22 cellular contexts compared by ENCODE assay signal in the genomic region with DNA sequence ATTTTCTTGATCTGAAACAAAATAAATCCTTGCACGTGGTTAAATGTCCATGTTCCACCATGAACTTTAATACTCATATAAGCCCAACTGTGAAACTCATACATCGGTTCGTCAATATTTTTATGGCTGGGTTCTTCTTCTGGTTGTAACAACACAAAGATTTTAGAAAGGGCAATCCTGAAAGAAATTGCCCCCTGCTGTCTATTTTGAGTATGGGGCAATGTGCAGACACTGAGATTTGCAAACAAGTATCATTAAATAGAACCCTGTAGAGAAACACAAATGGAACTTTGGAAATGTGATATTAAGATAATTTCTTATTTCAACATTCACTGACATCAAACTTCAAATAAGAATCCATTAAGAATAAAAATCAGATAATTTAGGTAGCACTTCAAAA.
DNase-seq lines count a peak whose midpoint lies in the region; ATAC-seq, FAIRE-seq and TF ChIP-seq lines count a peak whose summit lies in the region.
"Had no signal": no experiment of that assay in that cellular context is flagged by ENCODE, and none has a peak within 500 bp of the region (broad histone marks: within the 10 kb centered on the region; RNA-seq: fewer than 3 reads in every experiment).

No MANE protein-coding gene starts in this region.

- H3K79me2 ChIP-seq in DOHH2 (ENCODE audit: control insufficient read depth, low read length) (no peaks in the 10 kb centered on the region), GM12878 (ENCODE audit: control insufficient read depth, insufficient read depth, low read length) (no peaks in the 10 kb centered on the region)

- no peak overlapping the region for H3K4me3 ChIP-seq in DOHH2 (ENCODE audit: low read length)
- no peak overlapping the region for H3K4me3 ChIP-seq in HFF-Myc (replicated peaks; ENCODE audit: low read depth, low read length)
- no peak overlapping the region for H3K4me3 ChIP-seq in GM12878
- H3K4me3 ChIP-seq: psoas muscle, tibial artery had no signal

- BruUV-seq in GM12878 (replicated peaks; lab: Mats Ljungman, UMichigan) = no TSS peak

- in situ Hi-C loops in GM12878 (cut with MboI) = no loop called here

- no peak overlapping the region for H3K9ac ChIP-seq in GM12878 (ENCODE audit: control insufficient read depth, insufficient read depth, low read length)

- SMC1A ChIA-PET in GM12878 (lab: Charles Lee; ENCODE audit: uncharacterized antibody, unreplicated experiment) = interaction anchor here (1.0 to 2.3 kb wide), 6 partner anchors 9 to 345 kb away, joined by 3 to 14 read pairs (median 6); no protein-coding TSS in a partner anchor

- no peak overlapping the region for H3K4me3 Mint-ChIP-seq in neural crest cell
- H3K4me3 Mint-ChIP-seq: activated CD4-positive, alpha-beta memory T cell treated with anti-CD3 and anti-CD28 coated beads, Interleukin-2, amount 10 ng/mL, durations not matched to agents 7 days and 5 days; naive B cell; stimulated activated effector memory CD8-positive, alpha-beta T cell treated with anti-CD3 and anti-CD28 coated beads, Interleukin-12 subunit alpha, Interleukin-12 subunit beta, amount 100 ng/mL, for 72 hours had no signal

- peaks cover 3% of the 10 kb centered on the region for H3K9me3 Mint-ChIP-seq in neural crest cell
- H3K9me3 Mint-ChIP-seq: activated CD4-positive, alpha-beta memory T cell treated with anti-CD3 and anti-CD28 coated beads, Interleukin-2, amount 10 ng/mL, durations not matched to agents 7 days and 5 days; stimulated activated effector memory CD8-positive, alpha-beta T cell treated with anti-CD3 and anti-CD28 coated beads, Interleukin-12 subunit alpha, Interleukin-12 subunit beta, amount 100 ng/mL, for 72 hours had no signal

- intact Hi-C loops in GM12878 (cut with micrococcal nuclease; ENCODE audit: unreplicated experiment) = no loop called here

- H3K36me3 ChIP-seq in DOHH2 (ENCODE audit: control insufficient read depth, low read length) (no peaks in the 10 kb centered on the region), GM12878 (ENCODE audit: control insufficient read depth in 2 of 2, insufficient read depth in 2 of 2, low read length in 1 of 2) (no peaks in the 10 kb centered on the region)
- H3K36me3 ChIP-seq: tibial artery had no signal

- no peak overlapping the region for H3K27ac ChIP-seq in DOHH2 (ENCODE audit: low read depth, low read length)
- no peak overlapping the region for H3K27ac ChIP-seq in GM12878 (ENCODE audit: control insufficient read depth, insufficient read depth)
- H3K27ac ChIP-seq: epithelial cell of prostate, psoas muscle had no signal

- H3K4me1 Mint-ChIP-seq in neural crest cell = no peaks in the 10 kb centered on the region
- H3K4me1 Mint-ChIP-seq: activated CD4-positive, alpha-beta memory T cell treated with anti-CD3 and anti-CD28 coated beads, Interleukin-2, amount 10 ng/mL, durations not matched to agents 7 days and 5 days; stimulated activated effector memory CD8-positive, alpha-beta T cell treated with anti-CD3 and anti-CD28 coated beads, Interleukin-12 subunit alpha, Interleukin-12 subunit beta, amount 100 ng/mL, for 72 hours had no signal

- 58% methylated on average over 3 of the region's 3 CpGs for WGBS in GM12878 (ENCODE audit: insufficient coverage, insufficient replicate concordance, low lambda C conversion rate, missing lambda C conversion rate)

- no peaks in the 10 kb centered on the region for H3K9me2 ChIP-seq in DOHH2 (replicated peaks; ENCODE audit: control insufficient read depth, low read length)

- ATAC-seq in GM12878 = no peak
- no peak for ATAC-seq in HG03095 (IDR thresholded peaks at IDR 0.05; ENCODE audit: unreplicated experiment)
- ATAC-seq: psoas muscle; stimulated activated effector memory CD8-positive, alpha-beta T cell treated with anti-CD3 and anti-CD28 coated beads, Interleukin-12 subunit alpha, Interleukin-12 subunit beta, amount 100 ng/mL, for 72 hours had no signal

- 0 out of 2 replicates have a peak, but pooled peaks have one; percentile 15 for TF ChIP-seq RAD21 in GM12878 (IDR thresholded peaks at IDR 0.05; ENCODE audit: insufficient read depth, low read depth, low read length)

- TF ChIP-seq POLR2A in GM12878 (IDR thresholded peaks at IDR 0.05; ENCODE audit: low read depth, low read length) = no peak

- H3K4me1 ChIP-seq in DOHH2 (ENCODE audit: control insufficient read depth, low read length) (no peaks in the 10 kb centered on the region), GM12878 (ENCODE audit: control insufficient read depth, insufficient read depth, low read length) (no peaks in the 10 kb centered on the region)
- H3K4me1 ChIP-seq: psoas muscle had no signal

- H3K27me3 ChIP-seq in DOHH2 (ENCODE audit: control insufficient read depth, low read length) (0 out of 2 replicates have a peak, but pooled peaks cover 3% of the 10 kb centered on the region), GM12878 (replicated peaks in 1 of 2; ENCODE audit: control insufficient read depth in 2 of 2, insufficient read depth in 2 of 2, low read length in 1 of 2) (no peaks in the 10 kb centered on the region)
- H3K27me3 ChIP-seq: tibial artery had no signal

- H3K4me2 ChIP-seq in DOHH2 (ENCODE audit: low read length) (no peak overlapping the region), GM12878 (ENCODE audit: control insufficient read depth, insufficient read depth) (no peak overlapping the region)

- DNase-seq in HFF-Myc (ENCODE audit: extremely low read depth, low read depth) (no peak), GM12878 (ENCODE audit: low read depth, low spot score) (no peak), neural crest cell (ENCODE audit: low read depth, low spot score) (no peak), SKM-1 (lab: John Stamatoyannopoulos, UW; ENCODE audit: unreplicated experiment) (no peak), NCI-H1930 (lab: John Stamatoyannopoulos, UW) (no peak)
- no peak for DNase-seq in activated naive CD4-positive, alpha-beta T cell treated with Interleukin-2 at 50 U/mL for 16 hours
- DNase-seq: activated CD4-positive, alpha-beta memory T cell treated with anti-CD3 and anti-CD28 coated beads, Interleukin-2, amount 10 ng/mL, durations not matched to agents 7 days and 5 days; activated T-cell treated with anti-CD3 and anti-CD28 coated beads, Interleukin-2, amount 50 U/mL, for 48 hours; C1 segment of cervical spinal cord; DMS79 treated with DMSO at 0.1 percent for 48 hours; GOT3; naive B cell; NCI-H2081 treated with DMSO at 0.1 percent for 48 hours; NCI-H69; psoas muscle; SW 1271; tibial artery had no signal

- H3K36me3 Mint-ChIP-seq in neural crest cell (ENCODE audit: low read depth) = no peaks in the 10 kb centered on the region
- H3K36me3 Mint-ChIP-seq: naive B cell; stimulated activated effector memory CD8-positive, alpha-beta T cell treated with anti-CD3 and anti-CD28 coated beads, Interleukin-12 subunit alpha, Interleukin-12 subunit beta, amount 100 ng/mL, for 72 hours had no signal

- H3K27me3 Mint-ChIP-seq in neural crest cell (ENCODE audit: low read depth) = no peaks in the 10 kb centered on the region

- H3K9me3 ChIP-seq in DOHH2 (ENCODE audit: control insufficient read depth, insufficient read depth, low read length) = no peaks in the 10 kb centered on the region
- no peaks in the 10 kb centered on the region; the same call in 1 of the 3 replicates for H3K9me3 ChIP-seq in GM12878 (replicated peaks; ENCODE audit: control insufficient read depth, insufficient read depth, low read length)
- H3K9me3 ChIP-seq: psoas muscle had no signal

- no peak for TF ChIP-seq EP300 in GM12878 (IDR thresholded peaks at IDR 0.05; ENCODE audit: borderline replicate concordance in 1 of 2, control insufficient read depth in 1 of 2, low read depth in 2 of 2, low read length in 2 of 2)

- no peak overlapping the region for H2AFZ ChIP-seq in GM12878 (ENCODE audit: control insufficient read depth, low read depth, low read length)

- RAD21 ChIA-PET in GM12878 (lab: Charles Lee; ENCODE audit: unreplicated experiment) = interaction anchor here (1.2 to 3.2 kb wide), 3 partner anchors 28 to 694 kb away, joined by 3 to 18 read pairs (median 5); no protein-coding TSS in a partner anchor

- no peaks in the 10 kb centered on the region for H3F3A ChIP-seq in DOHH2 (ENCODE audit: control insufficient read depth, insufficient read depth)

- no peak for FAIRE-seq in GM12878 (lab: Jason Lieb, UNC)
- FAIRE-seq: RCC 7860 had no signal

- POLR2A ChIA-PET in GM12878 (lab: Charles Lee) = interaction anchor here (1.0 to 1.5 kb wide), 2 partner anchors 12 to 29 kb away, joined by 3 to 4 read pairs; no protein-coding TSS in a partner anchor

- H3K27ac Mint-ChIP-seq in neural crest cell (ENCODE audit: unreplicated experiment) = no peak overlapping the region
- H3K27ac Mint-ChIP-seq: activated CD4-positive, alpha-beta memory T cell treated with anti-CD3 and anti-CD28 coated beads, Interleukin-2, amount 10 ng/mL, durations not matched to agents 7 days and 5 days; naive B cell; stimulated activated effector memory CD8-positive, alpha-beta T cell treated with anti-CD3 and anti-CD28 coated beads, Interleukin-12 subunit alpha, Interleukin-12 subunit beta, amount 100 ng/mL, for 72 hours had no signal

- TF ChIP-seq CTCF in DOHH2 (IDR thresholded peaks at IDR 0.05; ENCODE audit: low read depth, low read length, poor library complexity, severe bottlenecking) (peak; percentile 23), HFF-Myc (IDR thresholded peaks at IDR 0.05; ENCODE audit: low read depth, low read length, missing control alignments) (peak; percentile 26), GM12878 (IDR thresholded peaks at IDR 0.05 in 2 of 3, conservative IDR thresholded peaks at IDR 0.05 in 1 of 3; ENCODE audit: control insufficient read depth in 2 of 3, extremely low read depth in 1 of 3, insufficient read depth in 1 of 3, low read depth in 3 of 3, low read length in 3 of 3) (peak; percentile 17 to 30 (median 23); a peak in 4 of 6 replicates), neural crest cell (conservative IDR thresholded peaks at IDR 0.05) (peak; percentile 48)

- H4K20me1 ChIP-seq in DOHH2 (ENCODE audit: control insufficient read depth, insufficient read depth, low read depth, low read length) (no peaks in the 10 kb centered on the region), GM12878 (ENCODE audit: control insufficient read depth, insufficient read depth) (no peaks in the 10 kb centered on the region)

- CTCF ChIA-PET in GM12878 (lab: Yijun Ruan, JAX) = interaction anchor here (0.9 to 2.5 kb wide), 15 partner anchors 10 to 981 kb away, joined by 3 to 34 read pairs (median 4); a partner anchor contains a TSS

TF ChIP-seq in GM12878, 131 proteins besides CTCF, POLR2A, EP300 and RAD21:
- TF ChIP-seq, protein P1, sequence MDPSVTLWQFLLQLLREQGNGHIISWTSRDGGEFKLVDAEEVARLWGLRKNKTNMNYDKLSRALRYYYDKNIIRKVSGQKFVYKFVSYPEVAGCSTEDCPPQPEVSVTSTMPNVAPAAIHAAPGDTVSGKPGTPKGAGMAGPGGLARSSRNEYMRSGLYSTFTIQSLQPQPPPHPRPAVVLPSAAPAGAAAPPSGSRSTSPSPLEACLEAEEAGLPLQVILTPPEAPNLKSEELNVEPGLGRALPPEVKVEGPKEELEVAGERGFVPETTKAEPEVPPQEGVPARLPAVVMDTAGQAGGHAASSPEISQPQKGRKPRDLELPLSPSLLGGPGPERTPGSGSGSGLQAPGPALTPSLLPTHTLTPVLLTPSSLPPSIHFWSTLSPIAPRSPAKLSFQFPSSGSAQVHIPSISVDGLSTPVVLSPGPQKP (IDR thresholded peaks at IDR 0.05; ENCODE audit: low read depth, low read length) = no peak
- peak; percentile 13; the same call in 1 of the 2 replicates for TF ChIP-seq SMC3 (IDR thresholded peaks at IDR 0.05; ENCODE audit: borderline replicate concordance, low read length)
